Comparison of ENCODE assay signal across 11 cellular contexts in genomic region chr1:59752556-59753412, GRCh38.
DNase-seq lines count a peak whose midpoint lies in the region; ATAC-seq and TF ChIP-seq lines count a peak whose summit lies in the region.
"Had no signal": no experiment of that assay in that cellular context is flagged by ENCODE, and none has a peak within 500 bp of the region (broad histone marks: within the 10 kb centered on the region; RNA-seq: fewer than 3 reads in every experiment).

No MANE protein-coding gene starts in this region.

- intact Hi-C loops in activated T-helper 2 cell treated with anti-CD3 and anti-CD28 coated beads, Interferon-gamma antibody, Interleukin-2, Interleukin-4, amounts not matched to agents 10 μg/mL and 5 μg/mL and 100 μg/mL, durations not matched to agents 14 hours and 24 hours and 36 hours (cut with micrococcal nuclease): no loop called here
- intact Hi-C loops in lower lobe of right lung (cut with DNase I): no loop called here

- no peaks in the 10 kb centered on the region for H3K36me3 Mint-ChIP-seq in activated T-helper 2 cell treated with anti-CD3 and anti-CD28 coated beads, Interferon-gamma antibody, Interleukin-2, Interleukin-4, amounts not matched to agents 10 μg/mL and 5 μg/mL and 100 μg/mL, durations not matched to agents 14 hours and 24 hours and 36 hours (ENCODE audit: low read depth)

- no peak for TF ChIP-seq CTCF in GM13976 (IDR thresholded peaks at IDR 0.05; ENCODE audit: borderline replicate concordance, control extremely low read depth, extremely low read depth, insufficient read depth, missing control alignments)
- TF ChIP-seq CTCF in lower lobe of right lung (IDR thresholded peaks at IDR 0.05): no peak

- no peak overlapping the region for H3K4me3 Mint-ChIP-seq in activated T-helper 2 cell treated with anti-CD3 and anti-CD28 coated beads, Interferon-gamma antibody, Interleukin-2, Interleukin-4, amounts not matched to agents 10 μg/mL and 5 μg/mL and 100 μg/mL, durations not matched to agents 14 hours and 24 hours and 36 hours (ENCODE audit: low read depth)

- peaks cover 23% of the 10 kb centered on the region for H3K4me1 ChIP-seq in lower lobe of right lung

- ATAC-seq in GM21423 (IDR thresholded peaks at IDR 0.05; ENCODE audit: unreplicated experiment) (peak; percentile 61), HG03354 (IDR thresholded peaks at IDR 0.05; ENCODE audit: poor library complexity, severe bottlenecking, unreplicated experiment) (peak; percentile 64), lower lobe of right lung (no peak)

- H3K9me3 Mint-ChIP-seq in activated T-helper 2 cell treated with anti-CD3 and anti-CD28 coated beads, Interferon-gamma antibody, Interleukin-2, Interleukin-4, amounts not matched to agents 10 μg/mL and 5 μg/mL and 100 μg/mL, durations not matched to agents 14 hours and 24 hours and 36 hours: no peaks in the 10 kb centered on the region

- H3K36me3 ChIP-seq in lower lobe of right lung: no peaks in the 10 kb centered on the region
- H3K36me3 ChIP-seq: ascending aorta; BLaER1 treated with 17β-estradiol and CSF1 and Interleukin-3, amounts not matched to agents 10 nM and 100 nM had no signal

- in situ Hi-C loops in GM13976 (cut with MboI; ENCODE audit: low sequenced_read_pairs, unreplicated experiment): loop anchor here (25.0 kb wide), 1 partner anchor 1240 kb away; no protein-coding TSS in a partner anchor

- H3K27ac Mint-ChIP-seq in activated T-helper 2 cell treated with anti-CD3 and anti-CD28 coated beads, Interferon-gamma antibody, Interleukin-2, Interleukin-4, amounts not matched to agents 10 μg/mL and 5 μg/mL and 100 μg/mL, durations not matched to agents 14 hours and 24 hours and 36 hours: no peak overlapping the region

- peak; percentile 18 for DNase-seq in GM13976 (ENCODE audit: low spot score)
- DNase-seq in islet precursor cell: peak; percentile 62
- no peak for DNase-seq in activated T-helper 2 cell treated with anti-CD3 and anti-CD28 coated beads, Interferon-gamma antibody, Interleukin-2, Interleukin-4, amounts not matched to agents 10 μg/mL and 5 μg/mL and 100 μg/mL, durations not matched to agents 14 hours and 24 hours and 36 hours (ENCODE audit: low spot score)
- no peak for DNase-seq in lower lobe of right lung
- no peak for DNase-seq in activated effector memory CD4-positive, alpha-beta T cell treated with Interleukin-2 at 50 U/mL for 16 hours
- DNase-seq in NCI-H2196 treated with DMSO at 0.1 percent for 48 hours (lab: John Stamatoyannopoulos, UW; ENCODE audit: unreplicated experiment): no peak
- DNase-seq: NCI-H2029 had no signal

- no peaks in the 10 kb centered on the region for H3K27me3 ChIP-seq in lower lobe of right lung (ENCODE audit: low read depth)
- H3K27me3 ChIP-seq: ascending aorta; BLaER1 treated with 17β-estradiol and CSF1 and Interleukin-3, amounts not matched to agents 10 nM and 100 nM had no signal

- no peak overlapping the region for H3K4me3 ChIP-seq in lower lobe of right lung
- H3K4me3 ChIP-seq: ascending aorta; BLaER1 treated with 17β-estradiol and CSF1 and Interleukin-3, amounts not matched to agents 10 nM and 100 nM had no signal

- H3K4me1 Mint-ChIP-seq in activated T-helper 2 cell treated with anti-CD3 and anti-CD28 coated beads, Interferon-gamma antibody, Interleukin-2, Interleukin-4, amounts not matched to agents 10 μg/mL and 5 μg/mL and 100 μg/mL, durations not matched to agents 14 hours and 24 hours and 36 hours (ENCODE audit: low read depth): peaks cover 7% of the 10 kb centered on the region

- H3K27ac ChIP-seq in lower lobe of right lung: no peak overlapping the region
- H3K27ac ChIP-seq: ascending aorta had no signal

- no peaks in the 10 kb centered on the region for H3K27me3 Mint-ChIP-seq in activated T-helper 2 cell treated with anti-CD3 and anti-CD28 coated beads, Interferon-gamma antibody, Interleukin-2, Interleukin-4, amounts not matched to agents 10 μg/mL and 5 μg/mL and 100 μg/mL, durations not matched to agents 14 hours and 24 hours and 36 hours (ENCODE audit: low read depth)

- H3K9me3 ChIP-seq in lower lobe of right lung: no peaks in the 10 kb centered on the region
- H3K9me3 ChIP-seq: ascending aorta; BLaER1 treated with 17β-estradiol and CSF1 and Interleukin-3, amounts not matched to agents 10 nM and 100 nM had no signal

Comparison
In these comparisons a context has a peak if more than half of its experiments do, and no peak if none do; other contexts are left out.
1. DNase-seq: peak in GM13976 (single experiment) and islet precursor cell (single experiment); none in activated T-helper 2 cell treated with anti-CD3 and anti-CD28 coated beads, Interferon-gamma antibody, Interleukin-2, Interleukin-4, amounts not matched to agents 10 μg/mL and 5 μg/mL and 100 μg/mL, durations not matched to agents 14 hours and 24 hours and 36 hours (single experiment), lower lobe of right lung (single experiment), activated effector memory CD4-positive, alpha-beta T cell treated with Interleukin-2 at 50 U/mL for 16 hours (single experiment) and NCI-H2196 treated with DMSO at 0.1 percent for 48 hours (single experiment).
2. ATAC-seq: peak in GM21423 (single experiment) and HG03354 (single experiment); none in lower lobe of right lung (0 of 2).